31 cellular contexts compared by ENCODE assay signal in genomic region chr1:169266133-169266532, GRCh38.
DNase-seq lines count a peak whose midpoint lies in the region; ATAC-seq, FAIRE-seq and TF ChIP-seq lines count a peak whose summit lies in the region.
"Had no signal": no experiment of that assay in that cellular context is flagged by ENCODE, and none has a peak within 500 bp of the region (broad histone marks: within the 10 kb centered on the region; RNA-seq: fewer than 3 reads in every experiment).

No MANE protein-coding gene starts in this region.

- POLR2A ChIA-PET in HepG2 (lab: Yijun Ruan, JAX), result interaction anchor here (1.3 kb wide), 1 partner anchor 121 kb away, joined by 4 read pairs; no protein-coding TSS in a partner anchor
- POLR2A ChIA-PET in PC-3 (lab: Charles Lee; ENCODE audit: unreplicated experiment), result no interaction called here

- peaks cover 15% of the 10 kb centered on the region for H3K4me1 ChIP-seq in HepG2 (ENCODE audit: insufficient read depth, low read length)
- H3K4me1 ChIP-seq in right lobe of liver, result no peaks in the 10 kb centered on the region
- no peaks in the 10 kb centered on the region for H3K4me1 ChIP-seq in PC-3 (ENCODE audit: insufficient read depth, low read length)
- H3K4me1 ChIP-seq: A549, BE2C, Caco-2 had no signal

- no peaks in the 10 kb centered on the region for H3K36me3 ChIP-seq in HepG2 (replicated peaks in 1 of 2; ENCODE audit: control insufficient read depth in 1 of 2, insufficient read depth in 2 of 2, low read length in 2 of 2)
- H3K36me3 ChIP-seq in right lobe of liver, result no peaks in the 10 kb centered on the region
- no peaks in the 10 kb centered on the region for H3K36me3 ChIP-seq in PC-3 (ENCODE audit: low read depth, low read length)
- H3K36me3 ChIP-seq: BE2C; BLaER1; BLaER1 treated with 17β-estradiol and CSF1 and Interleukin-3, amounts not matched to agents 10 nM and 100 nM had no signal

- TF ChIP-seq POLR2A in HepG2 (IDR thresholded peaks at IDR 0.05; ENCODE audit: insufficient read depth in 1 of 2, low read depth in 2 of 2, low read length in 2 of 2) (no peak), right lobe of liver (IDR thresholded peaks at IDR 0.05) (no peak)

- no peak for FAIRE-seq in HepG2 (lab: Jason Lieb, UNC)
- FAIRE-seq: A204.1, A549, D721Med had no signal

- H3K27me3 ChIP-seq in HepG2 (ENCODE audit: control insufficient read depth in 1 of 2, insufficient read depth in 2 of 2, low read length in 2 of 2), result no peaks in the 10 kb centered on the region
- H3K27me3 ChIP-seq in right lobe of liver, result no peaks in the 10 kb centered on the region
- H3K27me3 ChIP-seq in PC-3 (ENCODE audit: low read length), result no peaks in the 10 kb centered on the region
- H3K27me3 ChIP-seq: BE2C; BLaER1; BLaER1 treated with 17β-estradiol and CSF1 and Interleukin-3, amounts not matched to agents 10 nM and 100 nM had no signal

- no peak; the same call in 2 of the 3 replicates for ATAC-seq in HepG2
- no peak for ATAC-seq in right lobe of liver
- no peak for ATAC-seq in PC-3
- ATAC-seq: A549; CD8-positive, alpha-beta T cell had no signal

- no peaks in the 10 kb centered on the region for H3F3A ChIP-seq in PC-3 (ENCODE audit: low read length, unreplicated experiment)

- no peak overlapping the region for H3K4me3 ChIP-seq in HepG2 (replicated peaks in 1 of 3; ENCODE audit: insufficient read depth in 1 of 3, low read depth in 2 of 3, low read length in 3 of 3)
- H3K4me3 ChIP-seq in right lobe of liver, result no peak overlapping the region
- H3K4me3 ChIP-seq in PC-3 (ENCODE audit: low read length), result no peak overlapping the region
- H3K4me3 ChIP-seq: A549; BLaER1; BLaER1 treated with 17β-estradiol and CSF1 and Interleukin-3, amounts not matched to agents 10 nM and 100 nM had no signal

- BruUV-seq in HepG2 (replicated peaks; lab: Mats Ljungman, UMichigan) (no TSS peak), PC-3 (replicated peaks; lab: Mats Ljungman, UMichigan) (no TSS peak)

- H3K9me3 ChIP-seq in HepG2 (ENCODE audit: low read length) (peaks cover 6% of the 10 kb centered on the region; the same call in 1 of the 2 replicates), right lobe of liver (no peaks in the 10 kb centered on the region), PC-3 (ENCODE audit: low read length) (no peaks in the 10 kb centered on the region)
- H3K9me3 ChIP-seq: A549, BE2C, BLaER1, Caco-2 had no signal

- H3K9me2 ChIP-seq in PC-3 (replicated peaks; ENCODE audit: low read length), result no peaks in the 10 kb centered on the region

- in situ Hi-C loops in HepG2 (cut with HindIII; ENCODE audit: extremely low pct_ligation_motif_present, low pct_unique_long_range_greater_than_20kb), result no loop called here

- no peaks in the 10 kb centered on the region for H4K20me1 ChIP-seq in HepG2 (ENCODE audit: insufficient read depth, low read length)
- H4K20me1 ChIP-seq in PC-3 (ENCODE audit: low read length), result no peaks in the 10 kb centered on the region
- H4K20me1 ChIP-seq: BLaER1; BLaER1 treated with 17β-estradiol and CSF1 and Interleukin-3, amounts not matched to agents 10 nM and 100 nM had no signal

- TF ChIP-seq EP300 in HepG2 (IDR thresholded peaks at IDR 0.05; ENCODE audit: low read depth in 2 of 2, low read length in 2 of 2) (peak in 1 of 2 experiments; percentile 51; a peak in 1 of 4 replicates), HepG2 (CRISPR knock-in tag; IDR thresholded peaks at IDR 0.05; ENCODE audit: borderline replicate concordance) (no peak)

- TF ChIP-seq RAD21 in HepG2 (CRISPR knock-in tag; IDR thresholded peaks at IDR 0.05), result no peak

- CTCF ChIA-PET in HepG2 (lab: Yijun Ruan, JAX; ENCODE audit: low intra/inter-chr PET ratio, low total read pairs) (no interaction called here), PC-3 (lab: Charles Lee) (no interaction called here)

- H3K27ac ChIP-seq in HepG2 (ENCODE audit: extremely low read length, insufficient read depth, low read length) (no peak overlapping the region), right lobe of liver (no peak overlapping the region), PC-3 (ENCODE audit: low read length) (no peak overlapping the region)
- H3K27ac ChIP-seq: 22Rv1; A549; BLaER1; BLaER1 treated with 17β-estradiol and CSF1 and Interleukin-3, amounts not matched to agents 10 nM and 100 nM; C4-2B had no signal

- no peak for DNase-seq in HepG2 (ENCODE audit: low spot score)
- DNase-seq in right lobe of liver, result no peak
- DNase-seq in PC-3, result peak; percentile 8
- no peak for DNase-seq in activated naive CD4-positive, alpha-beta T cell treated with anti-CD3 and anti-CD28 coated beads, Interleukin-2, amount 50 U/mL, for 16 hours
- DNase-seq: 8988T; ACHN; AML-193; BE2C; C1 segment of cervical spinal cord; Caco-2; Calu3; CD4-positive, alpha-beta memory T cell; CD4-positive, alpha-beta T cell; CD4-positive, CD25-positive, alpha-beta regulatory T cell; CD8-positive, alpha-beta memory T cell; CD8-positive, alpha-beta T cell; COR-L47; DMS 273 treated with DMSO at 0.1 percent for 48 hours; DMS153; DMS53; DMS79; DMS79 treated with DMSO at 0.1 percent for 48 hours; DND-41; EL had no signal

- H3K79me2 ChIP-seq in HepG2 (ENCODE audit: insufficient read depth, low read length) (no peaks in the 10 kb centered on the region), PC-3 (ENCODE audit: low read length) (no peaks in the 10 kb centered on the region)

- H2AFZ ChIP-seq in HepG2 (ENCODE audit: low read length), result no peak overlapping the region
- H2AFZ ChIP-seq in PC-3 (ENCODE audit: low read length), result no peak overlapping the region

- intact Hi-C loops in HepG2 (cut with micrococcal nuclease; ENCODE audit: unreplicated experiment), result no loop called here
- intact Hi-C loops in right lobe of liver (cut with DNase I), result no loop called here
- intact Hi-C loops in PC-3 (cut with micrococcal nuclease), result no loop called here

- TF ChIP-seq CTCF in HepG2 (CRISPR knock-in tag; IDR thresholded peaks at IDR 0.05), result no peak
- TF ChIP-seq CTCF in right lobe of liver (IDR thresholded peaks at IDR 0.05), result no peak
- TF ChIP-seq CTCF in PC-3 (conservative IDR thresholded peaks at IDR 0.05; ENCODE audit: low read depth, low read length), result no peak

- H3K4me2 ChIP-seq in HepG2 (ENCODE audit: low read depth, low read length) (no peak overlapping the region), PC-3 (ENCODE audit: low read length) (no peak overlapping the region)
- H3K4me2 ChIP-seq: A549; BLaER1; BLaER1 treated with 17β-estradiol and CSF1 and Interleukin-3, amounts not matched to agents 10 nM and 100 nM had no signal

- H3K9ac ChIP-seq in HepG2 (ENCODE audit: insufficient read depth, low read depth, low read length), result no peak overlapping the region
- H3K9ac ChIP-seq in PC-3 (ENCODE audit: low read length), result no peak overlapping the region
- H3K9ac ChIP-seq: BLaER1; BLaER1 treated with 17β-estradiol and CSF1 and Interleukin-3, amounts not matched to agents 10 nM and 100 nM had no signal

- WGBS in HepG2 (ENCODE audit: low lambda C conversion rate), result 87% methylated on average over 1 of the region's 1 CpG
- WGBS in right lobe of liver (ENCODE audit: insufficient coverage, low coverage, low lambda C conversion rate, missing lambda C conversion rate), result 83% methylated on average over 1 of the region's 1 CpG

TF ChIP-seq in HepG2, 621 proteins besides CTCF, POLR2A, EP300 and RAD21 (continues in another document):
- peak; percentile 72 for TF ChIP-seq FOSL2 (CRISPR knock-in tag; IDR thresholded peaks at IDR 0.05)
- no peak for TF ChIP-seq THAP11 (CRISPR knock-in tag; IDR thresholded peaks at IDR 0.05)
- no peak for TF ChIP-seq PHB2 (IDR thresholded peaks at IDR 0.05; ENCODE audit: partially characterized antibody)
- TF ChIP-seq, protein P1, sequence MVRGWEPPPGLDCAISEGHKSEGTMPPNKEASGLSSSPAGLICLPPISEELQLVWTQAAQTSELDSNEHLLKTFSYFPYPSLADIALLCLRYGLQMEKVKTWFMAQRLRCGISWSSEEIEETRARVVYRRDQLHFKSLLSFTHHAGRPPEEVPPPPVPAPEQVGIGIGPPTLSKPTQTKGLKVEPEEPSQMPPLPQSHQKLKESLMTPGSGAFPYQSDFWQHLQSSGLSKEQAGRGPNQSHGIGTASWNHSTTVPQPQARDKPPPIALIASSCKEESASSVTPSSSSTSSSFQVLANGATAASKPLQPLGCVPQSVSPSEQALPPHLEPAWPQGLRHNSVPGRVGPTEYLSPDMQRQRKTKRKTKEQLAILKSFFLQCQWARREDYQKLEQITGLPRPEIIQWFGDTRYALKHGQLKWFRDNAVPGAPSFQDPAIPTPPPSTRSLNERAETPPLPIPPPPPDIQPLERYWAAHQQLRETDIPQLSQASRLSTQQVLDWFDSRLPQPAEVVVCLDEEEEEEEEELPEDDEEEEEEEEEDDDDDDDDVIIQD (CRISPR knock-in tag; IDR thresholded peaks at IDR 0.05; ENCODE audit: low read depth), result peak; percentile 42; the same call in 1 of the 2 replicates
- no peak for TF ChIP-seq YEATS4 (CRISPR knock-in tag; IDR thresholded peaks at IDR 0.05; ENCODE audit: borderline replicate concordance)
- peak; percentile 38; the same call in 1 of the 2 replicates for TF ChIP-seq RXRB (CRISPR knock-in tag; IDR thresholded peaks at IDR 0.05; ENCODE audit: borderline replicate concordance)
- TF ChIP-seq NR0B2 (CRISPR knock-in tag; IDR thresholded peaks at IDR 0.05), result no peak
- TF ChIP-seq POGZ (CRISPR knock-in tag; IDR thresholded peaks at IDR 0.05), result 0 out of 2 replicates have a peak, but pooled peaks have one; percentile 20
- TF ChIP-seq ZNF790 (CRISPR knock-in tag; IDR thresholded peaks at IDR 0.05; ENCODE audit: borderline replicate concordance), result no peak
- TF ChIP-seq ZNF138 (CRISPR knock-in tag; IDR thresholded peaks at IDR 0.05; ENCODE audit: low read depth), result no peak
- TF ChIP-seq FOXA3 (CRISPR knock-in tag; IDR thresholded peaks at IDR 0.05), result peak; percentile 44
- TF ChIP-seq FOXP1 (IDR thresholded peaks at IDR 0.05), result no peak
- peak; percentile 72 for TF ChIP-seq FOXP1 (CRISPR knock-in tag; IDR thresholded peaks at IDR 0.05)
- TF ChIP-seq NFIC (IDR thresholded peaks at IDR 0.05; ENCODE audit: low read length), result 0 out of 2 replicates have a peak, but pooled peaks have one; percentile 24
- no peak for TF ChIP-seq ATF7 (IDR thresholded peaks at IDR 0.05)
- TF ChIP-seq ATF7 (CRISPR knock-in tag; IDR thresholded peaks at IDR 0.05), result no peak
